Comparison of ENCODE assay signal across 1 cellular context in the genomic region with DNA sequence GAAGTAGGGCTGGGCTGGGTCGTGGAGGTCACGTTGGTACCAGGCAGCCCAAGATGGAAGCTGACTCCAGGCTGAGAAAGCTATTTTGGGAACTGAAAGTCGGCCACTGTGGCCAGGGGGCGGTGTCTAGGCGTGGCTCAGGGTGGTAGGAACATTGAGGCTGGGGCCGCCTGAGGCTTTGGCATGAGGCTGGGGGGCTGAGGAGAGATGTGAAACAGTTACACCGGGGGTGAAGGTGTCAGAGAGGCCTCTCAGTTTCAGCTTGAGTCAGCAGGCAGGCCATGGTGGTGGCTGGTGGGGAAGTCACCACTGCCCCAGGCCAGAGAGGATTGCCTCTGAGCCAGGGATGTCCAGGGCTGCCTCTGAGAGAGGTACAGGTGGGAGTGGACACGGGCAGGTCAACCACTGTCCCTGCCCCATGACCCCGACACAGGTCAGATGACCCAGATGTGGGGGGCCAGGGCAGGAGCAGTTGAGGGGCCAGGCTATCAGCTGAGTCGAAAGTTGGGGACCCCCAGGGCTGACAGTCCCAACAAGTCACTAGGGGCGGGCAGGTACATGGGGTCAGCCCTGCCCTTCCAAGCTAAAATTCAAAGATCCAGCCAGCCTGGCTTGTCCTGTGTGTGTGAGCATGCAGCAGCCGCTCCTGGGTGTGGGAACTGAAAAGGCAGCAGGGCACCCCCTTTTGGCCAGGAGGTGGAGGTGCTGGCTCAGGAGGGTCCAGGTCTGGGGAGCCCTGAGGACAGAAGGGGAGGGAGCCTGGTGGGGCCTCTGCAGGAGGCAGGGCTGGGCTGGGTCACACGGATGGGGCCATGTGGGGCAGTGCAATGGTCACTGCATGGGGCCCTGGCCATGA.
TF ChIP-seq lines count a peak whose summit lies in the region.

No MANE protein-coding gene starts in this region.

TF ChIP-seq in endothelial cell of umbilical vein, 7 proteins besides CTCF, POLR2A, EP300 and RAD21:
- no peak for TF ChIP-seq POLR2AphosphoS5 (IDR thresholded peaks at IDR 0.05; ENCODE audit: insufficient read depth, low read depth, low read length)
TF ChIP-seq in endothelial cell of umbilical vein: peak in this region for 0.
